Comparison of ENCODE assay signal across 14 cellular contexts in genomic region chr11:110425751-110426545, GRCh38. TPM values are rescaled to one million over a fixed set of nuclear protein-coding genes. Genes with fewer than 3 reads are reported as not detected.
DNase-seq lines count a peak whose midpoint lies in the region; ATAC-seq and TF ChIP-seq lines count a peak whose summit lies in the region.
"Had no signal": no experiment of that assay in that cellular context is flagged by ENCODE, and none has a peak within 500 bp of the region (broad histone marks: within the 10 kb centered on the region; RNA-seq: fewer than 3 reads in every experiment).

No MANE protein-coding gene starts in this region.

- H3K4me3 ChIP-seq in brain microvascular endothelial cell (ENCODE audit: low read depth, low read length) (no peak overlapping the region), skeletal muscle cell (ENCODE audit: low read depth, low read length) (no peak overlapping the region), right atrium auricular region (no peak overlapping the region)
- H3K4me3 ChIP-seq: GM12878, ovary had no signal

- no peak for ATAC-seq in HG02588 (IDR thresholded peaks at IDR 0.05; ENCODE audit: unreplicated experiment)
- ATAC-seq: GM12878 had no signal

- H3K36me3 ChIP-seq in brain microvascular endothelial cell (replicated peaks) (no peaks in the 10 kb centered on the region), right atrium auricular region (no peaks in the 10 kb centered on the region)
- H3K36me3 ChIP-seq: ovary had no signal

- peak; percentile 89 for DNase-seq in GM04504 (ENCODE audit: low read depth)
- DNase-seq in NCI-H1694 (lab: John Stamatoyannopoulos, UW) = peak; percentile 11
- DNase-seq in brain microvascular endothelial cell = peak; percentile 94
- DNase-seq in skeletal muscle cell (ENCODE audit: low read depth) = peak; percentile 78
- DNase-seq in right atrium auricular region (ENCODE audit: low spot score) = no peak
- DNase-seq in activated CD4-positive, alpha-beta T cell treated with anti-CD3 and anti-CD28 coated beads, Interleukin-2, amount 50 U/mL, for 1 hour = no peak
- DNase-seq: activated CD4-positive, alpha-beta T cell treated with anti-CD3 and anti-CD28 coated beads for 48 hours; anterior cingulate cortex; mesendoderm; NCI-H2029 treated with DMSO at 0.1 percent for 48 hours; ovary; stimulated activated CD4-positive, alpha-beta T cell treated with anti-CD3 and anti-CD28 coated beads, Interleukin-15, amount 100 ng/mL, for 24 hours had no signal

- peaks cover 0 to 12% of the 10 kb centered on the region in 2 donors for H3K4me1 ChIP-seq in right atrium auricular region

- H3K27me3 ChIP-seq in brain microvascular endothelial cell (replicated peaks) (no peaks in the 10 kb centered on the region), right atrium auricular region (no peaks in the 10 kb centered on the region)
- H3K27me3 ChIP-seq: ovary had no signal

- peak overlapping the region; percentile 51 for H3K27ac ChIP-seq in brain microvascular endothelial cell
- H3K27ac ChIP-seq in right atrium auricular region = no peak overlapping the region
- H3K27ac ChIP-seq: ovary had no signal

- in situ Hi-C loops in brain microvascular endothelial cell (cut with HindIII; ENCODE audit: low pct_ligation_motif_present, low sequenced_read_pairs) = no loop called here

- H3K9me3 ChIP-seq in right atrium auricular region = peaks cover 0 to 7% of the 10 kb centered on the region in 2 donors
- H3K9me3 ChIP-seq: ovary had no signal

- TF ChIP-seq CTCF in brain microvascular endothelial cell (IDR thresholded peaks at IDR 0.05; ENCODE audit: low read depth, low read length, missing control alignments) = no peak
- no peak for TF ChIP-seq CTCF in right atrium auricular region (IDR thresholded peaks at IDR 0.05)

RNA-seq across cellular contexts. Expression of gene FDX1, which starts 3.8 kb away (rescaled TPM):
- total RNA-seq in right atrium auricular region = 10 to 100 TPM; 12.1 to 27.5 TPM

Comparison
In these comparisons a context has a peak if more than half of its experiments do, and no peak if none do; other contexts are left out.
1. DNase-seq: peak in GM04504 (single experiment), NCI-H1694 (single experiment), brain microvascular endothelial cell (single experiment) and skeletal muscle cell (single experiment); none in right atrium auricular region (single experiment) and activated CD4-positive, alpha-beta T cell treated with anti-CD3 and anti-CD28 coated beads, Interleukin-2, amount 50 U/mL, for 1 hour (single experiment).